Comparison of ENCODE assay signal across 1 cellular context in genomic region chr1:1185101-1185765, GRCh38.
TF ChIP-seq lines count a peak whose summit lies in the region.

No MANE protein-coding gene starts in this region.

TF ChIP-seq in HepG2, 621 proteins besides CTCF, POLR2A, EP300 and RAD21 (continues in another document):
- TF ChIP-seq ZNF740 (CRISPR knock-in tag; IDR thresholded peaks at IDR 0.05) (no peak), SAP130 (CRISPR knock-in tag; IDR thresholded peaks at IDR 0.05; ENCODE audit: low read depth) (0 out of 2 replicates have a peak, but pooled peaks have one; percentile 12), KDM5B (CRISPR knock-in tag; IDR thresholded peaks at IDR 0.05; ENCODE audit: borderline replicate concordance) (no peak), ZNF253 (CRISPR knock-in tag; IDR thresholded peaks at IDR 0.05; ENCODE audit: borderline replicate concordance) (no peak), ZNF687 (CRISPR knock-in tag; IDR thresholded peaks at IDR 0.05) (peak; percentile 58), HNF1A (IDR thresholded peaks at IDR 0.05; ENCODE audit: low read depth) (no peak), HNF1A (CRISPR knock-in tag; IDR thresholded peaks at IDR 0.05; ENCODE audit: borderline replicate concordance) (no peak), SMAD9 (CRISPR knock-in tag; IDR thresholded peaks at IDR 0.05) (no peak), UBTF (CRISPR knock-in tag; IDR thresholded peaks at IDR 0.05) (0 out of 2 replicates have a peak, but pooled peaks have one; percentile 35), TOE1 (CRISPR knock-in tag; IDR thresholded peaks at IDR 0.05) (no peak), SATB2 (CRISPR knock-in tag; IDR thresholded peaks at IDR 0.05) (no peak), ZNF7 (CRISPR knock-in tag; IDR thresholded peaks at IDR 0.05) (no peak), ZNF225 (CRISPR knock-in tag; IDR thresholded peaks at IDR 0.05) (no peak), ZNF841 (CRISPR knock-in tag; IDR thresholded peaks at IDR 0.05; ENCODE audit: borderline replicate concordance) (no peak), KDM2A (CRISPR knock-in tag; IDR thresholded peaks at IDR 0.05; ENCODE audit: borderline replicate concordance, low read depth) (peak; percentile 25; the same call in 1 of the 2 replicates), ZNF883 (CRISPR knock-in tag; IDR thresholded peaks at IDR 0.05; ENCODE audit: not compliant biosample characterization) (no peak), HBP1 (CRISPR knock-in tag; IDR thresholded peaks at IDR 0.05; ENCODE audit: low read depth) (no peak), GFI1 (CRISPR knock-in tag; IDR thresholded peaks at IDR 0.05; ENCODE audit: borderline replicate concordance) (no peak), ZMYM2 (CRISPR knock-in tag; IDR thresholded peaks at IDR 0.05) (no peak), HDAC2 (CRISPR knock-in tag; IDR thresholded peaks at IDR 0.05) (no peak), ZHX1 (CRISPR knock-in tag; IDR thresholded peaks at IDR 0.05; ENCODE audit: low read depth) (no peak), GABPB1 (CRISPR knock-in tag; IDR thresholded peaks at IDR 0.05) (peak; percentile 34; the same call in 1 of the 2 replicates), DMAP1 (CRISPR knock-in tag; IDR thresholded peaks at IDR 0.05) (no peak), ELF1 (CRISPR knock-in tag; IDR thresholded peaks at IDR 0.05) (0 out of 2 replicates have a peak, but pooled peaks have one; percentile 11), SNAPC5 (CRISPR knock-in tag; IDR thresholded peaks at IDR 0.05; ENCODE audit: borderline replicate concordance) (0 out of 2 replicates have a peak, but pooled peaks have one; percentile 30), BRCA1 (CRISPR knock-in tag; IDR thresholded peaks at IDR 0.05) (no peak), PAXIP1 (CRISPR knock-in tag; conservative IDR thresholded peaks at IDR 0.05) (no peak), BCL3 (CRISPR knock-in tag; IDR thresholded peaks at IDR 0.05) (no peak), ZZZ3 (CRISPR knock-in tag; IDR thresholded peaks at IDR 0.05; ENCODE audit: borderline replicate concordance) (no peak), ZNF3 (CRISPR knock-in tag; IDR thresholded peaks at IDR 0.05) (no peak), ZNF747 (CRISPR knock-in tag; IDR thresholded peaks at IDR 0.05; ENCODE audit: borderline replicate concordance) (no peak), ZNF281 (CRISPR knock-in tag; IDR thresholded peaks at IDR 0.05; ENCODE audit: borderline replicate concordance) (no peak)
